ENCODE assay signal across 25 cellular contexts in the genomic region with DNA sequence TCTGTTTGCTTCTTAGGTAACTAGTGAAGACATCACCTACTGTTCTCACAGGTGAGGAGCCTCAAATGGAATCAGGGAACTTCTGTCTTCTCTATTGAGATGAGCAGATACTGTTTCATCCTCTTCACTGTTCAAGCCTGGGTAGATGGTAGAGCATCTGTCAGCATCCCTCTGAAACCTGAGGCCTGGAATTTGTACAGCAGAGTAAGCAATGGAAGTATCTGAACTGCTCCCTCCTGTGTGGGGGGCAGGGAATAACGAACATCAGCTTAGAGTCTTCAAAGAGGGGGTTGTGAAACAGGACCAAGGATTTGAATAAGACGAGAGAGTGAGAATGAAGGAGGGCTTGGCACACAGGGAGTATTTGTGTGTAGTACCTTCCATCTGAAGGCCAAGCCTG.
A peak's percentile ranks its signal among the peaks of the same experiment; 100 is the strongest.
DNase-seq lines count a peak whose midpoint lies in the region; ATAC-seq, FAIRE-seq and TF ChIP-seq lines count a peak whose summit lies in the region.
"Had no signal": no experiment of that assay in that cellular context is flagged by ENCODE, and none has a peak within 500 bp of the region (broad histone marks: within the 10 kb centered on the region; RNA-seq: fewer than 3 reads in every experiment).

No MANE protein-coding gene starts in this region.

- no peak overlapping the region for H3K56ac ChIP-seq in H1 (replicated peaks; ENCODE audit: insufficient read length, low read depth, low read length)

- H3K27ac ChIP-seq in HepG2 (ENCODE audit: extremely low read length, insufficient read depth, low read length) (no peak overlapping the region), right lobe of liver (no peak overlapping the region), H1 (ENCODE audit: low read depth, low read length) (no peak overlapping the region), neuronal stem cell (replicated peaks; ENCODE audit: low read length) (no peak overlapping the region), ascending aorta (no peak overlapping the region)
- H3K27ac ChIP-seq: HL-60, PC-9, SJCRH30 had no signal

- no peak overlapping the region for H4K91ac ChIP-seq in H1 (replicated peaks; ENCODE audit: insufficient read length, low read length)
- no peak overlapping the region for H4K91ac ChIP-seq in neuronal stem cell (ENCODE audit: low read depth, low read length, poor library complexity)

- H2BK120ac ChIP-seq in H1 (replicated peaks; ENCODE audit: low read depth, low read length) (no peak overlapping the region), neuronal stem cell (ENCODE audit: low read depth, low read length) (no peak overlapping the region)

- H3K4me2 ChIP-seq in HepG2 (ENCODE audit: low read depth, low read length): peak overlapping the region; percentile 34; the same call in 1 of the 2 replicates
- H3K4me2 ChIP-seq in H1 (ENCODE audit: insufficient read depth in 1 of 2, low read depth in 2 of 2, low read length in 2 of 2): no peak overlapping the region
- H3K4me2 ChIP-seq in neuronal stem cell (ENCODE audit: insufficient read depth, low read length, poor library complexity, severe bottlenecking): no peak overlapping the region
- H3K4me2 ChIP-seq: PC-9 had no signal

- H3K4me3 ChIP-seq in HepG2 (replicated peaks in 1 of 3; ENCODE audit: insufficient read depth in 1 of 3, low read depth in 2 of 3, low read length in 3 of 3) (no peak overlapping the region), right lobe of liver (no peak overlapping the region), H1 (ENCODE audit: extremely low read depth in 1 of 4, insufficient read depth in 2 of 4, low read depth in 3 of 4, low read length in 4 of 4) (no peak overlapping the region), neuronal stem cell (ENCODE audit: low read length in 2 of 2) (no peak overlapping the region), ascending aorta (no peak overlapping the region)
- H3K4me3 ChIP-seq: GM12878, PC-9, SJCRH30 had no signal

- H3K36me3 ChIP-seq in HepG2 (replicated peaks in 1 of 2; ENCODE audit: control insufficient read depth in 1 of 2, insufficient read depth in 2 of 2, low read length in 2 of 2): no peaks in the 10 kb centered on the region
- H3K36me3 ChIP-seq in right lobe of liver: no peaks in the 10 kb centered on the region
- H3K36me3 ChIP-seq in H1 (ENCODE audit: control insufficient read depth in 2 of 4, insufficient read depth in 4 of 4, low read length in 3 of 4): no peaks in the 10 kb centered on the region
- H3K36me3 ChIP-seq in neuronal stem cell (replicated peaks in 1 of 2; ENCODE audit: control insufficient read depth in 2 of 2, insufficient read depth in 2 of 2, low read length in 2 of 2): no peaks in the 10 kb centered on the region
- no peaks in the 10 kb centered on the region for H3K36me3 ChIP-seq in ascending aorta
- H3K36me3 ChIP-seq: SJCRH30 had no signal

- H3K18ac ChIP-seq in H1 (ENCODE audit: extremely low read depth, low read length): no peak overlapping the region
- H3K18ac ChIP-seq in neuronal stem cell (ENCODE audit: low read length): no peak overlapping the region

- POLR2A ChIA-PET in HepG2 (lab: Yijun Ruan, JAX): no interaction called here
- POLR2A ChIA-PET in H1 (lab: Charles Lee; ENCODE audit: partially characterized antibody): interaction anchor here (0.6 kb wide), 1 partner anchor 168 kb away, joined by 4 read pairs; no protein-coding TSS in a partner anchor

- FAIRE-seq in HepG2 (lab: Jason Lieb, UNC): no peak
- no peak for FAIRE-seq in H1 (lab: Jason Lieb, UNC)
- FAIRE-seq: GM12878 had no signal

- TF ChIP-seq RAD21 in HepG2 (CRISPR knock-in tag; IDR thresholded peaks at IDR 0.05): no peak
- TF ChIP-seq RAD21 in H1 (IDR thresholded peaks at IDR 0.05 in 1 of 2, conservative IDR thresholded peaks at IDR 0.05 in 1 of 2; ENCODE audit: low read depth in 2 of 2, low read length in 2 of 2): no peak

- intact Hi-C loops in HepG2 (cut with micrococcal nuclease; ENCODE audit: unreplicated experiment) (no loop called here), right lobe of liver (cut with DNase I) (no loop called here), ascending aorta (cut with DNase I) (no loop called here)

- no peaks in the 10 kb centered on the region for H3K23me2 ChIP-seq in H1 (ENCODE audit: low read depth, low read length)

- no peak for TF ChIP-seq CTCF in HepG2 (CRISPR knock-in tag; IDR thresholded peaks at IDR 0.05)
- TF ChIP-seq CTCF in right lobe of liver (IDR thresholded peaks at IDR 0.05): no peak
- TF ChIP-seq CTCF in H1 (IDR thresholded peaks at IDR 0.05; ENCODE audit: control extremely low read depth in 1 of 3, insufficient read depth in 1 of 3, low read depth in 1 of 3, low read length in 3 of 3): no peak
- no peak for TF ChIP-seq CTCF in ascending aorta (IDR thresholded peaks at IDR 0.05)

- DNase-seq in HepG2 (ENCODE audit: low spot score): no peak
- DNase-seq in right lobe of liver: no peak
- no peak for DNase-seq in H1 (ENCODE audit: low read depth in 1 of 2, low spot score in 2 of 2)
- no peak for DNase-seq in neuronal stem cell (ENCODE audit: low spot score)
- no peak for DNase-seq in ascending aorta (ENCODE audit: low spot score in 2 of 2)
- DNase-seq: CD4-positive, alpha-beta T cell; COR-L47; EL; GDM1; NCI-H1092; NCI-H1436; NCI-H187; NCI-H2081 treated with DMSO at 0.1 percent for 48 hours; NCI-H226; NCI-H510A; NCI-H774; PC-9; SJCRH30 had no signal

- TF ChIP-seq EP300 in HepG2 (IDR thresholded peaks at IDR 0.05; ENCODE audit: low read depth in 2 of 2, low read length in 2 of 2) (no peak), HepG2 (CRISPR knock-in tag; IDR thresholded peaks at IDR 0.05; ENCODE audit: borderline replicate concordance) (no peak), H1 (IDR thresholded peaks at IDR 0.05; ENCODE audit: borderline replicate concordance in 1 of 2, low read depth in 2 of 2, low read length in 2 of 2) (no peak)

- H2BK5ac ChIP-seq in H1 (ENCODE audit: low read depth, low read length) (no peak overlapping the region), neuronal stem cell (ENCODE audit: low read length) (no peak overlapping the region)

- H2BK15ac ChIP-seq in H1 (ENCODE audit: low read length) (no peak overlapping the region), neuronal stem cell (ENCODE audit: low read length) (no peak overlapping the region)

- TF ChIP-seq POLR2A in HepG2 (IDR thresholded peaks at IDR 0.05; ENCODE audit: insufficient read depth in 1 of 2, low read depth in 2 of 2, low read length in 2 of 2) (no peak), right lobe of liver (IDR thresholded peaks at IDR 0.05) (no peak), H1 (IDR thresholded peaks at IDR 0.05; ENCODE audit: control extremely low read depth in 1 of 2, low read depth in 2 of 2, low read length in 2 of 2) (no peak)

- H3K4me1 ChIP-seq in HepG2 (ENCODE audit: insufficient read depth, low read length) (peaks cover 33% of the 10 kb centered on the region), right lobe of liver (peaks cover 0 to 35% (median 8%) of the 10 kb centered on the region in 4 donors), H1 (replicated peaks in 1 of 4; ENCODE audit: control insufficient read depth in 3 of 4, insufficient read depth in 4 of 4, low read length in 3 of 4) (no peaks in the 10 kb centered on the region), neuronal stem cell (ENCODE audit: control insufficient read depth in 2 of 2, insufficient read depth in 1 of 2, low read depth in 1 of 2, low read length in 2 of 2) (no peaks in the 10 kb centered on the region), ascending aorta (no peaks in the 10 kb centered on the region)
- H3K4me1 ChIP-seq: SJCRH30 had no signal

- no peak overlapping the region for H4K8ac ChIP-seq in H1 (ENCODE audit: extremely low read depth, insufficient read depth, low read length)
- H4K8ac ChIP-seq in neuronal stem cell (ENCODE audit: low read depth, low read length): no peak overlapping the region

- H3K79me1 ChIP-seq in H1 (ENCODE audit: low read depth, low read length) (no peaks in the 10 kb centered on the region), neuronal stem cell (ENCODE audit: low read depth, low read length) (no peaks in the 10 kb centered on the region)

- H2BK12ac ChIP-seq in H1 (ENCODE audit: low read depth, low read length) (no peak overlapping the region), neuronal stem cell (ENCODE audit: low read length) (no peak overlapping the region)

- H3K23ac ChIP-seq in H1 (ENCODE audit: insufficient read length) (no peak overlapping the region), neuronal stem cell (ENCODE audit: low read depth, low read length, poor library complexity) (no peak overlapping the region)

- H3K14ac ChIP-seq in H1 (ENCODE audit: insufficient read length): no peak overlapping the region
- H3K14ac ChIP-seq in neuronal stem cell (ENCODE audit: low read length): no peak overlapping the region

- H3K9me3 ChIP-seq in HepG2 (ENCODE audit: low read length): no peaks in the 10 kb centered on the region
- no peaks in the 10 kb centered on the region for H3K9me3 ChIP-seq in right lobe of liver
- H3K9me3 ChIP-seq in H1 (ENCODE audit: insufficient read depth in 2 of 2, low read depth in 1 of 2, low read length in 1 of 2): no peaks in the 10 kb centered on the region
- H3K9me3 ChIP-seq in neuronal stem cell (replicated peaks in 1 of 2; ENCODE audit: control insufficient read depth in 2 of 2, insufficient read depth in 1 of 2, low read depth in 1 of 2, low read length in 2 of 2): no peaks in the 10 kb centered on the region
- H3K9me3 ChIP-seq in ascending aorta: no peaks in the 10 kb centered on the region
- H3K9me3 ChIP-seq: SJCRH30 had no signal

- H3K9ac ChIP-seq in HepG2 (ENCODE audit: insufficient read depth, low read depth, low read length): no peak overlapping the region
- H3K9ac ChIP-seq in H1 (replicated peaks in 1 of 4; ENCODE audit: extremely low read depth in 1 of 4, low read depth in 3 of 4, low read length in 3 of 4): no peak overlapping the region
- no peak overlapping the region for H3K9ac ChIP-seq in neuronal stem cell (ENCODE audit: low read depth, low read length, poor library complexity)

- H3K79me2 ChIP-seq in HepG2 (ENCODE audit: insufficient read depth, low read length) (no peaks in the 10 kb centered on the region), H1 (ENCODE audit: control insufficient read depth in 1 of 2, insufficient read depth in 2 of 2, low read length in 2 of 2) (no peaks in the 10 kb centered on the region)

- 0% methylated on average over 2 of the region's 2 CpGs for WGBS in HepG2 (ENCODE audit: low lambda C conversion rate)
- 32% methylated on average over 2 of the region's 2 CpGs for WGBS in right lobe of liver (ENCODE audit: insufficient coverage, low coverage, low lambda C conversion rate, missing lambda C conversion rate)
- WGBS in H1 (ENCODE audit: extremely low coverage in 1 of 2, insufficient coverage in 1 of 2, insufficient read length in 1 of 2, insufficient replicate concordance in 2 of 2, low coverage in 1 of 2, low lambda C conversion rate in 2 of 2, missing lambda C conversion rate in 1 of 2), 2 experiments: 51% methylated on average over 2 of the region's 2 CpGs; no CpG with 5 or more reads in 1 of the 2 experiments
- no CpG with 5 or more reads among the region's 2 CpGs for WGBS in neuronal stem cell (ENCODE audit: extremely low coverage in 2 of 2, insufficient read length in 2 of 2, insufficient replicate concordance in 1 of 2), 2 donors

- in situ Hi-C loops in HepG2 (cut with HindIII; ENCODE audit: extremely low pct_ligation_motif_present, low pct_unique_long_range_greater_than_20kb): no loop called here

- no peak overlapping the region for H4K5ac ChIP-seq in H1 (ENCODE audit: insufficient read length, low read depth, low read length)

- H4K20me1 ChIP-seq in HepG2 (ENCODE audit: insufficient read depth, low read length) (no peaks in the 10 kb centered on the region), H1 (replicated peaks in 1 of 2; ENCODE audit: control insufficient read depth in 1 of 2, insufficient read depth in 2 of 2, low read length in 2 of 2) (no peaks in the 10 kb centered on the region)

- peak; percentile 58 for ATAC-seq in HepG2
- ATAC-seq in right lobe of liver: no peak
- ATAC-seq in GM19395 (IDR thresholded peaks at IDR 0.05; ENCODE audit: unreplicated experiment): no peak
- no peak for ATAC-seq in HG03354 (IDR thresholded peaks at IDR 0.05; ENCODE audit: poor library complexity, severe bottlenecking, unreplicated experiment)
- ATAC-seq: GM12878, HCT116, Right ventricle myocardium inferior, SK-N-SH treated with all-trans-retinoic acid at 6 μM for 48 hours had no signal

- H3K4ac ChIP-seq in H1 (replicated peaks; ENCODE audit: insufficient read length, low read depth, low read length): no peak overlapping the region
- no peak overlapping the region for H3K4ac ChIP-seq in neuronal stem cell (ENCODE audit: low read length)

- CTCF ChIA-PET in HepG2 (lab: Yijun Ruan, JAX; ENCODE audit: low intra/inter-chr PET ratio, low total read pairs) (no interaction called here), H1 (lab: Charles Lee; ENCODE audit: partially characterized antibody) (interaction anchor here (1.2 to 1.3 kb wide), 2 partner anchors 13 to 80 kb away, joined by 3 read pairs; no protein-coding TSS in a partner anchor)

- H3K27me3 ChIP-seq in HepG2 (ENCODE audit: control insufficient read depth in 1 of 2, insufficient read depth in 2 of 2, low read length in 2 of 2): no peaks in the 10 kb centered on the region
- no peaks in the 10 kb centered on the region for H3K27me3 ChIP-seq in right lobe of liver
- no peaks in the 10 kb centered on the region for H3K27me3 ChIP-seq in H1 (replicated peaks in 1 of 4; ENCODE audit: control insufficient read depth in 3 of 4, extremely low read depth in 1 of 4, insufficient read depth in 3 of 4, low read length in 3 of 4)
- peaks cover 0 to 3% (median 0%) of the 10 kb centered on the region in 3 experiments for H3K27me3 ChIP-seq in neuronal stem cell (ENCODE audit: control insufficient read depth in 3 of 3, insufficient read depth in 3 of 3, low read depth in 1 of 3, low read length in 3 of 3)
- H3K27me3 ChIP-seq in ascending aorta: no peaks in the 10 kb centered on the region
- H3K27me3 ChIP-seq: SJCRH30 had no signal

- no TSS peak for BruUV-seq in HepG2 (replicated peaks; lab: Mats Ljungman, UMichigan)

- H2AK5ac ChIP-seq in H1 (ENCODE audit: low read depth, low read length): no peak overlapping the region
- H2AK5ac ChIP-seq in neuronal stem cell (ENCODE audit: low read depth, low read length): no peak overlapping the region

- H2AFZ ChIP-seq in HepG2 (ENCODE audit: low read length) (no peak overlapping the region), H1 (ENCODE audit: low read length) (0 out of 2 replicates have a peak overlapping the region, but pooled peaks have one; percentile 37), neuronal stem cell (ENCODE audit: low read length) (peak overlapping the region; percentile 32)
- H2AFZ ChIP-seq: PC-9 had no signal

- H2BK20ac ChIP-seq in H1 (ENCODE audit: low read length): no peak overlapping the region
